ENCODE assay signal across 8 cellular contexts in genomic region chr22:39236321-39237275, GRCh38. TPM values are rescaled to one million over a fixed set of nuclear protein-coding genes. Genes with fewer than 3 reads are reported as not detected.
DNase-seq lines count a peak whose midpoint lies in the region; ATAC-seq and TF ChIP-seq lines count a peak whose summit lies in the region.

No MANE protein-coding gene starts in this region.

- POLR2A ChIA-PET in Panc1 (lab: Charles Lee), result no interaction called here

- H3K36me3 ChIP-seq in Panc1 (ENCODE audit: control insufficient read depth, insufficient read depth, low read length), result peaks cover 4% of the 10 kb centered on the region; the same call in 1 of the 2 replicates
- H3K36me3 ChIP-seq in psoas muscle (ENCODE audit: insufficient read depth in 1 of 2, low read depth in 1 of 2), result no peaks in the 10 kb centered on the region

- peak; percentile 3 to 14 for DNase-seq in AML-193 (lab: John Stamatoyannopoulos, UW)
- DNase-seq in Panc1 (ENCODE audit: low read depth, low spot score), result no peak
- DNase-seq in central memory CD4-positive, alpha-beta T cell, result peak; percentile 67
- peak; percentile 74 to 87 for DNase-seq in psoas muscle
- DNase-seq in NCI-H146 (lab: John Stamatoyannopoulos, UW), result no peak
- no peak for DNase-seq in DMS114 treated with DMSO at 0.1 percent for 48 hours (lab: John Stamatoyannopoulos, UW; ENCODE audit: unreplicated experiment)
- DNase-seq in cerebellar nuclear complex (lab: John Stamatoyannopoulos, UW), result no peak

- CTCF ChIA-PET in Panc1 (lab: Charles Lee), result no interaction called here

- H3K27me3 ChIP-seq in Panc1 (ENCODE audit: control insufficient read depth, insufficient read depth, low read length), result no peaks in the 10 kb centered on the region
- no peaks in the 10 kb centered on the region for H3K27me3 ChIP-seq in psoas muscle (ENCODE audit: insufficient read depth in 3 of 3, low read length in 2 of 3)

- ATAC-seq in GM21381 (IDR thresholded peaks at IDR 0.05; ENCODE audit: unreplicated experiment), result peak; percentile 58
- ATAC-seq in Panc1, result no peak
- ATAC-seq in psoas muscle, result peak; percentile 53 to 75 (median 66)

- TF ChIP-seq CTCF in Panc1 (IDR thresholded peaks at IDR 0.05), result no peak
- TF ChIP-seq CTCF in psoas muscle (IDR thresholded peaks at IDR 0.05), result no peak

- BruUV-seq in Panc1 (replicated peaks; lab: Mats Ljungman, UMichigan), result TSS peak; percentile 8

- H3K4me3 ChIP-seq in Panc1 (ENCODE audit: low read depth in 2 of 2, low read length in 2 of 2) (peak overlapping the region in 1 of 2 experiments; percentile 26; a peak in 1 of 4 replicates), psoas muscle (peak overlapping the region; percentile 38)

- intact Hi-C loops in Panc1 (cut with micrococcal nuclease; ENCODE audit: unreplicated experiment), result no loop called here
- intact Hi-C loops in psoas muscle (cut with DNase I), result loop anchor here (2.0 to 5.0 kb wide), 2 partner anchors 54 to 76 kb away; no protein-coding TSS in a partner anchor

- H3K9me3 ChIP-seq in Panc1 (ENCODE audit: control insufficient read depth, insufficient read depth, low read depth, low read length) (no peaks in the 10 kb centered on the region), psoas muscle (no peaks in the 10 kb centered on the region)

- 23 to 34% (median 26%) methylated on average over 34 to 36 of the region's 36 CpGs for WGBS in psoas muscle, 3 donors

- in situ Hi-C loops in Panc1 (cut with HindIII; ENCODE audit: low pct_unique_long_range_greater_than_20kb, low sequenced_read_pairs), result no loop called here

- peak overlapping the region; percentile 89 for H3K27ac ChIP-seq in Panc1 (ENCODE audit: low read length)
- peak overlapping the region; percentile 87 for H3K27ac ChIP-seq in psoas muscle

- H3K4me1 ChIP-seq in Panc1 (ENCODE audit: control insufficient read depth, insufficient read depth, low read length) (peaks cover 65% of the 10 kb centered on the region), psoas muscle (peaks cover 93% of the 10 kb centered on the region)

RNA-seq across cellular contexts. Expression of gene PDGFB, which starts 8.2 kb away (rescaled TPM):
- total RNA-seq in Panc1 (2021; ENCODE audit: unreplicated experiment), result 78.0 TPM
- polyA plus RNA-seq in Panc1 (2012; ENCODE audit: insufficient read length), result 109 TPM
- total RNA-seq in psoas muscle, result 10 to 100 TPM in 3 of 4 donors, 1 to 10 TPM in 1; 7.5 to 16.4 (median 14.0) TPM
- polyA plus RNA-seq in psoas muscle, result 10 to 100 TPM in 1 of 3 donors, 1 to 10 TPM in 2; 5.2 to 10.1 (median 5.8) TPM

Comparison
In these comparisons a context has a peak if more than half of its experiments do, and no peak if none do; other contexts are left out.
1. DNase-seq: peak in AML-193 (2 of 2), central memory CD4-positive, alpha-beta T cell (single experiment) and psoas muscle (2 of 2); none in Panc1 (single experiment), NCI-H146 (single experiment), DMS114 treated with DMSO at 0.1 percent for 48 hours (single experiment) and cerebellar nuclear complex (0 of 2).